9 cellular contexts compared by ENCODE assay signal in the genomic region with DNA sequence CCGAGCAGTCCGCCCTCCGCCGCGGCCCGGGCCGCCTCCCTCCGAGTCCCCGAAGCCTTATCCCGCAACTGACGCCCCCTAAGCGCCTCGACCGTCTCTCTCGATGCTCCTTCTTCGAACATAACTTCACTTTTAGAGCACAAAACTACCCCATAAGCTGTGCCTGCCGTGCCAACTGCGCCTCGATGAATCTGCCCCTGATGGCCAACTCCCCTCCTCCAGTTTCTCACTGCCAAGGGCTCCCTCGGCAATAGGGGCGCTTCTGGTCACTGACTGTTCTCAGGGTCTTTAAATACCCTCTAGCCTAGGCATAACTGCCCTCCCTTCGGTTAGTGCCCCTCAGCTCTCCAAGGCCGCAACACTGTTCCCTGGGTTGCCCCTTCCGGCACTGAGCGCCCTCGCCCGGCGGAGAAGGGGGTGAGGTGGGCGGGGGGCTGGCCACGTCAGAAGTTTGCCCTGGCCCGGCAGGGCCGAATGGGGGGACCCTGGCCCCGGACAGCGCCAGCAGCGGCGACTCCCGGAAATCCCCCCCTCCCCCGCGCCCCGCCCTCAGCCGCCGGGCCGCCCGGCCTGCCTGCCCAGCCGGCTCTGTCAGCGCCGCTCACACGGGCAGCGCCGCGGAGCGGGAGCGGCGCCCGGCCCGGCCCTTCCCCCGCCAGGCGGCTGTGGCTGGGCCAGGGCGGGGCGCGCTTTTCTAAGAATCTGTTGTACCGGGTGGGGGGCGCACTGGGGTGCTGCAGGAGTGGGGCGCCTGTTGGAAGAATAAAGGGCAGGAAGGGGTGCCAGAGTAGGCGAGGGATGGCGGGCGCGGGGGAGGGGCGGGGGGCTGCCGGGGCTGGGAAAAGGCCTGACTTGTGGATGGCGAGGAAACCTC. TPM values are rescaled to one million over a fixed set of nuclear protein-coding genes. Genes with fewer than 3 reads are reported as not detected.
DNase-seq lines count a peak whose midpoint lies in the region; ATAC-seq, FAIRE-seq and TF ChIP-seq lines count a peak whose summit lies in the region.
"Had no signal": no experiment of that assay in that cellular context is flagged by ENCODE, and none has a peak within 500 bp of the region (broad histone marks: within the 10 kb centered on the region; RNA-seq: fewer than 3 reads in every experiment).

No MANE protein-coding gene starts in this region.

- peak overlapping the region; percentile 87 for H3K27ac Mint-ChIP-seq in astrocyte (ENCODE audit: unreplicated experiment)

- peak overlapping the region; percentile 92 for H3K9ac ChIP-seq in astrocyte (ENCODE audit: low read length)

- no peaks in the 10 kb centered on the region for H3K9me3 Mint-ChIP-seq in astrocyte (ENCODE audit: unreplicated experiment)

- TF ChIP-seq CTCF in GM13976 (IDR thresholded peaks at IDR 0.05; ENCODE audit: borderline replicate concordance, control extremely low read depth, extremely low read depth, insufficient read depth, missing control alignments), result peak; percentile 48
- TF ChIP-seq CTCF in astrocyte (IDR thresholded peaks at IDR 0.05; ENCODE audit: insufficient read depth, low read depth, low read length), result no peak
- TF ChIP-seq CTCF in hepatocyte (IDR thresholded peaks at IDR 0.05; ENCODE audit: poor library complexity), result peak; percentile 30

- peaks cover 50% of the 10 kb centered on the region for H3K4me1 Mint-ChIP-seq in astrocyte (ENCODE audit: low read depth, unreplicated experiment)

- H4K20me1 ChIP-seq in astrocyte (ENCODE audit: insufficient read depth, low read length), result peaks cover 21% of the 10 kb centered on the region
- no peaks in the 10 kb centered on the region for H4K20me1 ChIP-seq in hepatocyte (ENCODE audit: insufficient read depth, poor library complexity, severe bottlenecking)

- H3K4me2 ChIP-seq in astrocyte (ENCODE audit: low read length), result peak overlapping the region; percentile 100
- H3K4me2 ChIP-seq in hepatocyte, result peak overlapping the region; percentile 98

- DNase-seq in AG08395 (ENCODE audit: low spot score), result peak; percentile 65
- DNase-seq in GM13976 (ENCODE audit: low spot score), result peak; percentile 82
- DNase-seq in RPMI7951 (ENCODE audit: low read depth), result peak; percentile 59
- DNase-seq in astrocyte (ENCODE audit: low read depth), result peak; percentile 31
- DNase-seq in hepatocyte (ENCODE audit: low spot score), result peak; percentile 93
- peak; percentile 64 for DNase-seq in putamen (ENCODE audit: low spot score)

- peaks cover 59% of the 10 kb centered on the region for H3K4me1 ChIP-seq in astrocyte (ENCODE audit: insufficient read depth, low read length)
- H3K4me1 ChIP-seq in hepatocyte (ENCODE audit: insufficient read depth), result peaks cover 64% of the 10 kb centered on the region

- H2AFZ ChIP-seq in astrocyte (ENCODE audit: low read depth, low read length) (peak overlapping the region; percentile 93), hepatocyte (peak overlapping the region; percentile 71)

- WGBS in hepatocyte (ENCODE audit: low lambda C conversion rate, missing lambda C conversion rate), result 2% methylated on average over 42 of the region's 71 CpGs

- H3K27me3 ChIP-seq in astrocyte (ENCODE audit: insufficient read depth, low read length) (no peaks in the 10 kb centered on the region), hepatocyte (no peaks in the 10 kb centered on the region)

- peak overlapping the region; percentile 78 for H3K4me3 Mint-ChIP-seq in astrocyte (ENCODE audit: unreplicated experiment)

- H3K27ac ChIP-seq in astrocyte (ENCODE audit: low read depth, low read length), result peak overlapping the region; percentile 96
- peak overlapping the region; percentile 100 for H3K27ac ChIP-seq in hepatocyte

- no peaks in the 10 kb centered on the region for H3K27me3 Mint-ChIP-seq in astrocyte (ENCODE audit: low read depth, unreplicated experiment)

- H3K36me3 Mint-ChIP-seq in astrocyte (ENCODE audit: low read depth, unreplicated experiment), result peaks cover 4% of the 10 kb centered on the region

- in situ Hi-C loops in GM13976 (cut with MboI; ENCODE audit: low sequenced_read_pairs, unreplicated experiment), result no loop called here

- H3K79me2 ChIP-seq in astrocyte (ENCODE audit: insufficient read depth, low read length), result peaks cover 29% of the 10 kb centered on the region
- peaks cover 36% of the 10 kb centered on the region for H3K79me2 ChIP-seq in hepatocyte

- H3K36me3 ChIP-seq in astrocyte (ENCODE audit: insufficient read depth, low read length) (no peaks in the 10 kb centered on the region), hepatocyte (replicated peaks; ENCODE audit: insufficient read depth, low read depth) (no peaks in the 10 kb centered on the region)

- FAIRE-seq in astrocyte (lab: Jason Lieb, UNC), result no peak
- FAIRE-seq: TTC549 had no signal

- no peaks in the 10 kb centered on the region for H3K9me3 ChIP-seq in astrocyte (ENCODE audit: insufficient read depth, low read depth, low read length)
- H3K9me3 ChIP-seq in hepatocyte (ENCODE audit: low read depth), result no peaks in the 10 kb centered on the region

- no peaks in the 10 kb centered on the region for H3K9me2 ChIP-seq in hepatocyte (replicated peaks; ENCODE audit: insufficient read depth)

- ATAC-seq in HG03066 (IDR thresholded peaks at IDR 0.05; ENCODE audit: low read depth, unreplicated experiment) (peak; percentile 25), GM18519 (IDR thresholded peaks at IDR 0.05; ENCODE audit: low FRiP score, unreplicated experiment) (no peak)

- H3K4me3 ChIP-seq in astrocyte (ENCODE audit: insufficient read depth, low read depth, low read length) (peak overlapping the region; percentile 59), hepatocyte (peak overlapping the region; percentile 54)

RNA-seq across cellular contexts. Expression of a gene that starts 10.6 kb away (rescaled TPM):
- total RNA-seq in RPMI7951 (2014; rRNA removed; shearing (Covaris generic)), result 11.1 and 13.8 TPM in 2 replicates
- total RNA-seq in astrocyte (10.1 and 11.7 TPM in 2 replicates), hepatocyte (15.1 and 20.9 TPM in 2 replicates)
- polyA plus RNA-seq in hepatocyte, result 24.7 and 28.1 TPM in 2 replicates

RNA-seq across cellular contexts. Expression of a gene that starts 14.4 kb away (rescaled TPM):
- total RNA-seq in RPMI7951 (2014; rRNA removed; shearing (Covaris generic)), result 0.96 and 1.1 TPM in 2 replicates
- total RNA-seq in astrocyte, result 0.79 and 1.3 TPM in 2 replicates
- total RNA-seq in hepatocyte, result 0.23 TPM in 1 of 2 replicates, not detected in the other
- polyA plus RNA-seq in hepatocyte, result 1.0 TPM in 1 of 2 replicates, not detected in the other

RNA-seq across cellular contexts. Expression of a gene that starts 40.7 kb away (rescaled TPM):
- 1.8 and 5.3 TPM in 2 replicates for total RNA-seq in RPMI7951 (2014; rRNA removed; shearing (Covaris generic))
- total RNA-seq in astrocyte (16.7 and 19.4 TPM in 2 replicates), hepatocyte (14.1 and 16.8 TPM in 2 replicates)
- polyA plus RNA-seq in hepatocyte, result 14.3 and 15.7 TPM in 2 replicates

RNA-seq across cellular contexts. Expression of a gene that starts 40.9 kb away (rescaled TPM):
- 6.6 and 8.6 TPM in 2 replicates for total RNA-seq in RPMI7951 (2014; rRNA removed; shearing (Covaris generic))
- total RNA-seq in astrocyte (31.0 and 32.7 TPM in 2 replicates), hepatocyte (13.2 and 23.2 TPM in 2 replicates)
- polyA plus RNA-seq in hepatocyte, result 4.4 and 4.6 TPM in 2 replicates

RNA-seq across cellular contexts. Expression of a gene that starts 46.7 kb away (rescaled TPM):
- total RNA-seq in RPMI7951 (2014; rRNA removed; shearing (Covaris generic)), result 11.3 and 12.6 TPM in 2 replicates
- total RNA-seq in astrocyte (1.2 and 2.0 TPM in 2 replicates), hepatocyte (7.6 and 9.0 TPM in 2 replicates)
- 4.4 and 5.8 TPM in 2 replicates for polyA plus RNA-seq in hepatocyte

Comparison
In these comparisons a context has a peak if more than half of its experiments do, and no peak if none do; other contexts are left out.
1. DNase-seq: peak in every context shown above with its lines; median percentile 93 in hepatocyte; 82 in GM13976; 65 in AG08395; 64 in putamen; 59 in RPMI7951; 31 in astrocyte.